2 cellular contexts compared by ENCODE assay signal in the genomic region with DNA sequence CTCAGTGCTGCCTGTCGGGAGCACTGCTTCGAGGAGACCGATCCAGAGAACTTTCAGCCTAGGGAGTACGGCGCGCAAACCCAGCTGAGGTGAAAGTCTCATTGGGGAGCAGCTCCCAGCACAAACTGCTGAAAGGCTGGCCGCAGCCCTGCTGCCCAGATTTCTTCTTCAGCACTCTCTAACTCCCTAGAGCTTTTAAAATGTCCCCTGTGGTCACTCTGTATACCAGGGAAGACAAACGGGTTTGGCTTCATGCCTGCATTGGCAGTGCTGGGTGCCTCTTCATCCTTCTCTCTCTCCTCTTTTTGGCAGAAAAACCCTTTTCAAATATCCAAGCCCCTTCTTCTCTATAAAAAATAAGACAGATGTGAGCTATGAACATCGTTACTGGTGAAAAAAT.
TF ChIP-seq lines count a peak whose summit lies in the region.

No MANE protein-coding gene starts in this region.

TF ChIP-seq in HepG2, 621 proteins besides CTCF, POLR2A, EP300 and RAD21:
- TF ChIP-seq IRF9 (CRISPR knock-in tag; IDR thresholded peaks at IDR 0.05; ENCODE audit: borderline replicate concordance) (no peak), MAFG (CRISPR knock-in tag; IDR thresholded peaks at IDR 0.05) (no peak), ZNF747 (CRISPR knock-in tag; IDR thresholded peaks at IDR 0.05; ENCODE audit: borderline replicate concordance) (no peak)

TF ChIP-seq in H1, 55 proteins besides CTCF, POLR2A, EP300 and RAD21:
- TF ChIP-seq RNF2 (IDR thresholded peaks at IDR 0.05; ENCODE audit: borderline replicate concordance, low read depth, low read length, missing control alignments, poor library complexity, severe bottlenecking) (no peak), BCL11A (IDR thresholded peaks at IDR 0.05; ENCODE audit: low read depth in 2 of 2, low read length in 2 of 2) (no peak), RBBP5 (IDR thresholded peaks at IDR 0.05; ENCODE audit: borderline replicate concordance, low read depth, low read length) (no peak), TCF12 (IDR thresholded peaks at IDR 0.05; ENCODE audit: low read depth, low read length) (no peak), HDAC2 (IDR thresholded peaks at IDR 0.05; ENCODE audit: borderline replicate concordance in 1 of 2, low read depth in 2 of 2, low read length in 2 of 2) (no peak), RXRA (IDR thresholded peaks at IDR 0.05; ENCODE audit: insufficient read depth, low read depth, low read length) (no peak), SP2 (IDR thresholded peaks at IDR 0.05; ENCODE audit: low read length) (no peak), CHD7 (IDR thresholded peaks at IDR 0.05; ENCODE audit: insufficient replicate concordance, low read length) (no peak), SP1 (IDR thresholded peaks at IDR 0.05; ENCODE audit: low read depth, low read length) (no peak), ZNF274 (IDR thresholded peaks at IDR 0.05; ENCODE audit: borderline replicate concordance, extremely low read depth, low read length) (no peak), ASH2L (IDR thresholded peaks at IDR 0.05; ENCODE audit: low read length) (no peak)
- TF ChIP-seq, protein P1, sequence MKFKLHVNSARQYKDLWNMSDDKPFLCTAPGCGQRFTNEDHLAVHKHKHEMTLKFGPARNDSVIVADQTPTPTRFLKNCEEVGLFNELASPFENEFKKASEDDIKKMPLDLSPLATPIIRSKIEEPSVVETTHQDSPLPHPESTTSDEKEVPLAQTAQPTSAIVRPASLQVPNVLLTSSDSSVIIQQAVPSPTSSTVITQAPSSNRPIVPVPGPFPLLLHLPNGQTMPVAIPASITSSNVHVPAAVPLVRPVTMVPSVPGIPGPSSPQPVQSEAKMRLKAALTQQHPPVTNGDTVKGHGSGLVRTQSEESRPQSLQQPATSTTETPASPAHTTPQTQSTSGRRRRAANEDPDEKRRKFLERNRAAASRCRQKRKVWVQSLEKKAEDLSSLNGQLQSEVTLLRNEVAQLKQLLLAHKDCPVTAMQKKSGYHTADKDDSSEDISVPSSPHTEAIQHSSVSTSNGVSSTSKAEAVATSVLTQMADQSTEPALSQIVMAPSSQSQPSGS (IDR thresholded peaks at IDR 0.05; ENCODE audit: low read length): no peak
- TF ChIP-seq, protein P2, sequence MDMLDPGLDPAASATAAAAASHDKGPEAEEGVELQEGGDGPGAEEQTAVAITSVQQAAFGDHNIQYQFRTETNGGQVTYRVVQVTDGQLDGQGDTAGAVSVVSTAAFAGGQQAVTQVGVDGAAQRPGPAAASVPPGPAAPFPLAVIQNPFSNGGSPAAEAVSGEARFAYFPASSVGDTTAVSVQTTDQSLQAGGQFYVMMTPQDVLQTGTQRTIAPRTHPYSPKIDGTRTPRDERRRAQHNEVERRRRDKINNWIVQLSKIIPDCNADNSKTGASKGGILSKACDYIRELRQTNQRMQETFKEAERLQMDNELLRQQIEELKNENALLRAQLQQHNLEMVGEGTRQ (IDR thresholded peaks at IDR 0.05; ENCODE audit: low read length): no peak
- TF ChIP-seq, protein P3, sequence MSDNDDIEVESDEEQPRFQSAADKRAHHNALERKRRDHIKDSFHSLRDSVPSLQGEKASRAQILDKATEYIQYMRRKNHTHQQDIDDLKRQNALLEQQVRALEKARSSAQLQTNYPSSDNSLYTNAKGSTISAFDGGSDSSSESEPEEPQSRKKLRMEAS (IDR thresholded peaks at IDR 0.05): no peak
